ENCODE assay signal across 2 cellular contexts in genomic region chr17:66167189-66167815, GRCh38.
TF ChIP-seq lines count a peak whose summit lies in the region.

No MANE protein-coding gene starts in this region.

TF ChIP-seq in A549, 52 proteins besides CTCF, POLR2A, EP300 and RAD21:
- TF ChIP-seq ZNF302 (CRISPR knock-in tag; IDR thresholded peaks at IDR 0.05): no peak
- no peak for TF ChIP-seq FOSL2 (IDR thresholded peaks at IDR 0.05)
- no peak for TF ChIP-seq FOSL2 (CRISPR knock-in tag; IDR thresholded peaks at IDR 0.05)
- no peak for TF ChIP-seq CBX2 (IDR thresholded peaks at IDR 0.05; ENCODE audit: borderline replicate concordance, low read depth)
- peak; percentile 96 for TF ChIP-seq MAFK (IDR thresholded peaks at IDR 0.05; ENCODE audit: partially characterized antibody)

TF ChIP-seq in H1, 55 proteins besides CTCF, POLR2A, EP300 and RAD21:
- TF ChIP-seq MAFK (IDR thresholded peaks at IDR 0.05; ENCODE audit: low read depth, low read length) (0 out of 2 replicates have a peak, but pooled peaks have one; percentile 30), CTBP2 (IDR thresholded peaks at IDR 0.05; ENCODE audit: borderline replicate concordance, insufficient read depth, insufficient read length, low read length) (no peak), SP4 (IDR thresholded peaks at IDR 0.05; ENCODE audit: low read length) (no peak), SIRT6 (IDR thresholded peaks at IDR 0.05; ENCODE audit: low read length) (no peak)
